Comparison of ENCODE assay signal across 20 cellular contexts in the genomic region with DNA sequence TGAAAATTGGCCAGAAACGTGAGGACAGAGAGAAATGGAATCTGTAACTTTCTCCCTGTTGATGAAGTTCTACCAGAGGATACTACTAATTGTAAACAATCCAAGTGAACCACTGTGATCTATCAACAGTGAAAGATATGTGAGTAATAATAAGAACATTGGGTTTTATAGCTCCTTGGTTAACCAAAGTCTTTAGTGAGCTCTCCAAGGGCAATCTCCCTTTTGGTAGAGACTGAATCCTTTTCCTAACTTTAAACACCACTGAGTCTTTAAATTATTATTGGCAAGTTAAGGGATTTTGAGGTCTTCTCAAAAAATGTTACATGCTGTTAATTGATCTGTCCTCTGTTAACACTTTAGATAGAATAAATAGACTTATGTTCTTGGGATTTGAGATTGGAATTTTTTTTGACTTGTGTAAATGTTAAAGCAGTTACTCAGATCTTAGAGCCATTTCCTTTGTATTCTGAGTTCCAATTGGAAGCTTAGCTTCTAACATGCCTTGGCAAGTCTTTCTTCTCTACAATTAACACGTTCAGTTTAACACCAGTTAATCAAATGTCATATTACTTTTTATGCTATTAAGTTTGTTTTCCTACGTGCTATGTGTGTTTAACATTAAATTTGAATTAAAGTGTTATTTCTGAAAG.
DNase-seq lines count a peak whose midpoint lies in the region; TF ChIP-seq lines count a peak whose summit lies in the region.
"Had no signal": no experiment of that assay in that cellular context is flagged by ENCODE, and none has a peak within 500 bp of the region (broad histone marks: within the 10 kb centered on the region; RNA-seq: fewer than 3 reads in every experiment).

No MANE protein-coding gene starts in this region.

- H3K4me3 ChIP-seq in breast epithelium = no peak overlapping the region
- no peak overlapping the region for H3K4me3 ChIP-seq in mammary epithelial cell (replicated peaks in 1 of 3; ENCODE audit: insufficient read depth in 1 of 3, low read depth in 2 of 3, low read length in 3 of 3)
- no peak overlapping the region for H3K4me3 ChIP-seq in tibial nerve
- H3K4me3 ChIP-seq: ovary, PC-9 had no signal

- peak overlapping the region; percentile 66 for H3K4me2 ChIP-seq in mammary epithelial cell (ENCODE audit: insufficient read depth, low read depth, low read length)
- H3K4me2 ChIP-seq: PC-9 had no signal

- H3K4me3 Mint-ChIP-seq in MCF 10A (ENCODE audit: unreplicated experiment) = no peak overlapping the region
- H3K4me3 Mint-ChIP-seq: dendritic cell treated with granulocyte-macrophage colony-stimulating factor and Interleukin-4, amounts not matched to agents 40 ng/mL and 50 ng/mL, for 4 days; H9; naive B cell had no signal

- peaks cover 11% of the 10 kb centered on the region for H3K9me3 Mint-ChIP-seq in MCF 10A (ENCODE audit: unreplicated experiment)
- H3K9me3 Mint-ChIP-seq: H9 had no signal

- H3K27ac ChIP-seq in breast epithelium (peak overlapping the region in 1 of 2 donors; percentile 28), mammary epithelial cell (ENCODE audit: insufficient read depth, low read depth, low read length) (peak overlapping the region; percentile 79), tibial nerve (no peak overlapping the region)
- H3K27ac ChIP-seq: 22Rv1, C4-2B, ovary, PC-9 had no signal

- H3K79me2 ChIP-seq in mammary epithelial cell (ENCODE audit: insufficient read depth, low read length) = no peaks in the 10 kb centered on the region

- DNase-seq in MCF 10A (ENCODE audit: unreplicated experiment) (peak; percentile 4), breast epithelium (ENCODE audit: low spot score in 2 of 2) (no peak), mammary epithelial cell (peak; percentile 44), iris pigment epithelial cell (ENCODE audit: low read depth) (peak; percentile 33), NCI-H187 treated with DMSO at 0.1 percent for 48 hours (lab: John Stamatoyannopoulos, UW) (no peak), NCI-H1930 (lab: John Stamatoyannopoulos, UW) (no peak), tibial nerve (ENCODE audit: low spot score in 2 of 2) (no peak), cardiac septum (ENCODE audit: low spot score) (no peak)
- DNase-seq: activated T-cell treated with anti-CD3 and anti-CD28 coated beads, Interleukin-2, amount 50 U/mL, for 48 hours; erythroblast; glutamatergic neuron; H9; naive B cell; NCI-H1417; ovary; PC-9; stimulated activated CD4-positive, alpha-beta T cell treated with anti-CD3 and anti-CD28 coated beads, Interleukin-4, amount 100 ng/mL, for 1 hour had no signal

- TF ChIP-seq POLR2A in breast epithelium (IDR thresholded peaks at IDR 0.05) (no peak), tibial nerve (IDR thresholded peaks at IDR 0.05) (no peak)

- H3K27ac Mint-ChIP-seq in MCF 10A (ENCODE audit: low read depth, unreplicated experiment) = peak overlapping the region; percentile 94
- H3K27ac Mint-ChIP-seq: dendritic cell treated with granulocyte-macrophage colony-stimulating factor and Interleukin-4, amounts not matched to agents 40 ng/mL and 50 ng/mL, for 4 days; H9; naive B cell had no signal

- TF ChIP-seq EP300 in tibial nerve (IDR thresholded peaks at IDR 0.05) = no peak

- WGBS in mammary epithelial cell (ENCODE audit: low coverage, missing lambda C conversion rate) = 29% methylated on average over 3 of the region's 3 CpGs
- WGBS in tibial nerve, 2 donors = 39 to 41% methylated on average over 3 of the region's 3 CpGs

- BruUV-seq in MCF 10A (replicated peaks; lab: Mats Ljungman, UMichigan) (no TSS peak), mammary epithelial cell (replicated peaks; lab: Mats Ljungman, UMichigan) (TSS peak; percentile 78)

- H3K4me1 ChIP-seq in breast epithelium (no peaks in the 10 kb centered on the region), mammary epithelial cell (ENCODE audit: insufficient read depth, low read length) (peaks cover 17% of the 10 kb centered on the region), tibial nerve (peaks cover 0 to 3% (median 0%) of the 10 kb centered on the region in 4 donors)

- H3K36me3 Mint-ChIP-seq in MCF 10A (ENCODE audit: insufficient read depth, unreplicated experiment) = no peaks in the 10 kb centered on the region

- peak overlapping the region; percentile 67 for H2AFZ ChIP-seq in mammary epithelial cell (ENCODE audit: low read depth, low read length)
- H2AFZ ChIP-seq: PC-9 had no signal

- POLR2A ChIA-PET in MCF 10A (lab: Yijun Ruan, JAX) = interaction anchor here (0.7 to 2.1 kb wide), 6 partner anchors 10 to 37 kb away, joined by 3 to 22 read pairs (median 4); no protein-coding TSS in a partner anchor

- CTCF ChIA-PET in MCF 10A (lab: Yijun Ruan, JAX) (interaction anchor here (0.8 kb wide), 1 partner anchor 1223 kb away, joined by 3 read pairs; no protein-coding TSS in a partner anchor), mammary epithelial cell (lab: Charles Lee; ENCODE audit: low non-redundant PET) (interaction anchor here (0.5 to 0.6 kb wide), 2 partner anchors 67 to 718 kb away, joined by 4 read pairs; no protein-coding TSS in a partner anchor)

- H3K36me3 ChIP-seq in breast epithelium = no peaks in the 10 kb centered on the region
- H3K36me3 ChIP-seq in mammary epithelial cell (ENCODE audit: insufficient read depth, low read length) = no peaks in the 10 kb centered on the region
- H3K36me3 ChIP-seq in tibial nerve = no peaks in the 10 kb centered on the region
- H3K36me3 ChIP-seq: ovary had no signal

- H3K27me3 Mint-ChIP-seq in MCF 10A (ENCODE audit: insufficient read depth, unreplicated experiment) = no peaks in the 10 kb centered on the region
- H3K27me3 Mint-ChIP-seq: dendritic cell treated with granulocyte-macrophage colony-stimulating factor and Interleukin-4, amounts not matched to agents 40 ng/mL and 50 ng/mL, for 4 days had no signal

- in situ Hi-C loops in mammary epithelial cell (cut with MboI; ENCODE audit: low sequenced_read_pairs in 2 of 2) = no loop called here

- H3K9ac ChIP-seq in mammary epithelial cell (ENCODE audit: insufficient read depth, low read length) = no peak overlapping the region

- H3K27me3 ChIP-seq in breast epithelium (no peaks in the 10 kb centered on the region), mammary epithelial cell (ENCODE audit: insufficient read depth, low read length) (no peaks in the 10 kb centered on the region), tibial nerve (no peaks in the 10 kb centered on the region)
- H3K27me3 ChIP-seq: ovary had no signal

- intact Hi-C loops in MCF 10A (cut with micrococcal nuclease) (no loop called here), breast epithelium (cut with DNase I; ENCODE audit: low total_unique reads) (no loop called here), mammary epithelial cell (cut with micrococcal nuclease) (no loop called here), cardiac septum (cut with DNase I) (no loop called here)

- H3K9me3 ChIP-seq in breast epithelium = no peaks in the 10 kb centered on the region
- no peaks in the 10 kb centered on the region for H3K9me3 ChIP-seq in mammary epithelial cell (replicated peaks; ENCODE audit: insufficient read depth, low read length)
- no peaks in the 10 kb centered on the region for H3K9me3 ChIP-seq in tibial nerve
- H3K9me3 ChIP-seq: ovary had no signal

- H4K20me1 ChIP-seq in mammary epithelial cell (ENCODE audit: insufficient read depth, low read length) = no peaks in the 10 kb centered on the region

- peaks cover 17% of the 10 kb centered on the region for H3K4me1 Mint-ChIP-seq in MCF 10A (ENCODE audit: insufficient read depth, unreplicated experiment)
- H3K4me1 Mint-ChIP-seq: naive B cell had no signal

- no peak for TF ChIP-seq CTCF in MCF 10A (IDR thresholded peaks at IDR 0.05; ENCODE audit: unreplicated experiment)
- TF ChIP-seq CTCF in breast epithelium (IDR thresholded peaks at IDR 0.05) = no peak
- TF ChIP-seq CTCF in mammary epithelial cell (conservative IDR thresholded peaks at IDR 0.05 in 1 of 2, IDR thresholded peaks at IDR 0.05 in 1 of 2; ENCODE audit: extremely low read depth in 1 of 2, insufficient read depth in 1 of 2, low read depth in 1 of 2, low read length in 2 of 2) = no peak
- no peak for TF ChIP-seq CTCF in tibial nerve (IDR thresholded peaks at IDR 0.05)

- dilution Hi-C loops in mammary epithelial cell (cut with HindIII; ENCODE audit: low sequenced_read_pairs) = no loop called here

Comparison
In these comparisons a context has a peak if more than half of its experiments do, and no peak if none do; other contexts are left out.
1. DNase-seq: peak in MCF 10A (single experiment), mammary epithelial cell (single experiment) and iris pigment epithelial cell (single experiment); none in breast epithelium (0 of 2), NCI-H187 treated with DMSO at 0.1 percent for 48 hours (single experiment), NCI-H1930 (0 of 2), tibial nerve (0 of 2) and cardiac septum (single experiment).